In the genomic region with DNA sequence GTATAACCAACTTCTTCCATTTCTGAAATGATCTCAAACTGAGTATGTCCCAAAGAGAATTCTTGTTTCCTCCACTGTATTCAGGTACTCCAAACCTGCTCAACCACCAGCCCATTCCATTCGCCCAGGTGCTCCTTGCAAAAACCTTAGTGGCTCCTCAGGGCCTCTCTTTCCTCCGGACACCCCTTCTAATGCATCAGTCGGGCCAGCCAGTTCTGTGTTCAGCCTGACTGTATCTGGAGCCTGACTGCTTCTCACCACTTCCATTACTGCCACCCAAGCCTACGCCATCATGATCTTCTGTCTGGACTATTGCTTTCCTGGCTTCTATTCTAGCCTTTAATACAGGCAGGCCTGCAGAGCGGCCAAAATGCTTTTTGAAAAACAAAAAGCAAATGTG, we compare ENCODE assay signal across 12 cellular contexts. TPM values are rescaled to one million over a fixed set of nuclear protein-coding genes. Genes with fewer than 3 reads are reported as not detected.
DNase-seq lines count a peak whose midpoint lies in the region; ATAC-seq and TF ChIP-seq lines count a peak whose summit lies in the region.
"Had no signal": no experiment of that assay in that cellular context is flagged by ENCODE, and none has a peak within 500 bp of the region (broad histone marks: within the 10 kb centered on the region; RNA-seq: fewer than 3 reads in every experiment).

No MANE protein-coding gene starts in this region.

- TF ChIP-seq CTCF in RWPE1 (conservative IDR thresholded peaks at IDR 0.05; ENCODE audit: low read depth) = no peak
- no peak for TF ChIP-seq CTCF in spleen (IDR thresholded peaks at IDR 0.05 in 8 of 11, conservative IDR thresholded peaks at IDR 0.05 in 3 of 11)

- no peak for TF ChIP-seq POLR2A in spleen (IDR thresholded peaks at IDR 0.05)

- no peak overlapping the region for H3K4me3 ChIP-seq in effector memory CD4-positive, alpha-beta T cell (ENCODE audit: insufficient read depth, low read depth, low read length, poor library complexity, severe bottlenecking)
- H3K4me3 ChIP-seq in spleen = peak overlapping the region in 1 of 8 donors; percentile 85
- H3K4me3 ChIP-seq: SK-N-MC had no signal

- peaks cover 46% of the 10 kb centered on the region for H3K4me1 Mint-ChIP-seq in T-helper 2 cell treated with Interferon-gamma antibody and Interleukin-4, amounts not matched to agents 5 μg/mL and 100 μg/mL, for 36 hours (ENCODE audit: low read depth)

- no peaks in the 10 kb centered on the region for H3K9me3 ChIP-seq in effector memory CD4-positive, alpha-beta T cell (ENCODE audit: control insufficient read depth, low read length)
- no peaks in the 10 kb centered on the region for H3K9me3 ChIP-seq in spleen

- no peaks in the 10 kb centered on the region for H3K9me3 Mint-ChIP-seq in T-helper 2 cell treated with Interferon-gamma antibody and Interleukin-4, amounts not matched to agents 5 μg/mL and 100 μg/mL, for 36 hours

- CTCF ChIA-PET in RWPE1 (lab: Yijun Ruan, JAX) = no interaction called here

- WGBS in spleen, 5 donors = 89 to 94% (median 90%) methylated on average over 5 of the region's 5 CpGs

- H3K27ac ChIP-seq in RWPE1 (peak overlapping the region; percentile 45; the same call in 1 of the 2 replicates), spleen (peak overlapping the region; percentile 21 to 99 (median 96))
- peak overlapping the region; percentile 92 for H3K27ac ChIP-seq in effector memory CD4-positive, alpha-beta T cell (ENCODE audit: insufficient read depth, low read length, poor library complexity, severe bottlenecking)
- H3K27ac ChIP-seq: SK-N-MC had no signal

- peaks cover 36% of the 10 kb centered on the region for H3K4me1 ChIP-seq in effector memory CD4-positive, alpha-beta T cell (ENCODE audit: control insufficient read depth, insufficient read depth, low read length, poor library complexity, severe bottlenecking)
- H3K4me1 ChIP-seq in spleen = peaks cover 3 to 65% (median 36%) of the 10 kb centered on the region in 6 donors

- H3K36me3 Mint-ChIP-seq in T-helper 2 cell treated with Interferon-gamma antibody and Interleukin-4, amounts not matched to agents 5 μg/mL and 100 μg/mL, for 36 hours (ENCODE audit: low read depth) = peaks cover 37% of the 10 kb centered on the region

- no peak for ATAC-seq in GM18868 (IDR thresholded peaks at IDR 0.05; ENCODE audit: unreplicated experiment)

- peaks cover 6% of the 10 kb centered on the region for H3K36me3 ChIP-seq in effector memory CD4-positive, alpha-beta T cell (ENCODE audit: control insufficient read depth, insufficient read depth, low read length)
- H3K36me3 ChIP-seq in spleen = peaks cover 0 to 38% (median 2%) of the 10 kb centered on the region in 6 donors

- POLR2A ChIA-PET in RWPE1 (lab: Yijun Ruan, JAX; ENCODE audit: low non-redundant PET) = no interaction called here

- H3K4me3 Mint-ChIP-seq in T-helper 2 cell treated with Interferon-gamma antibody and Interleukin-4, amounts not matched to agents 5 μg/mL and 100 μg/mL, for 36 hours = peak overlapping the region; percentile 83

- H3K27ac Mint-ChIP-seq in T-helper 2 cell treated with Interferon-gamma antibody and Interleukin-4, amounts not matched to agents 5 μg/mL and 100 μg/mL, for 36 hours = peak overlapping the region; percentile 94

- DNase-seq in T-helper 2 cell treated with Interferon-gamma antibody and Interleukin-4, amounts not matched to agents 5 μg/mL and 100 μg/mL, for 36 hours (ENCODE audit: low spot score) = no peak
- no peak for DNase-seq in T-helper 2 cell
- DNase-seq in RWPE1 (ENCODE audit: low spot score) = no peak
- DNase-seq in effector memory CD4-positive, alpha-beta T cell = no peak
- DNase-seq in spleen = no peak
- no peak for DNase-seq in NCI-H1417 treated with DMSO at 0.1 percent for 48 hours (lab: John Stamatoyannopoulos, UW)
- DNase-seq in NCI-H526 treated with DMSO at 0.1 percent for 48 hours (lab: John Stamatoyannopoulos, UW) = no peak
- DNase-seq: GDM1, hippocampal formation, NCI-H2227 treated with DMSO at 0.1 percent for 48 hours had no signal

- no peaks in the 10 kb centered on the region for H3K27me3 Mint-ChIP-seq in T-helper 2 cell treated with Interferon-gamma antibody and Interleukin-4, amounts not matched to agents 5 μg/mL and 100 μg/mL, for 36 hours (ENCODE audit: low read depth)

- no peaks in the 10 kb centered on the region for H3K27me3 ChIP-seq in effector memory CD4-positive, alpha-beta T cell (replicated peaks; ENCODE audit: control insufficient read depth, insufficient read depth, low read length, poor library complexity, severe bottlenecking)
- no peaks in the 10 kb centered on the region for H3K27me3 ChIP-seq in spleen (replicated peaks in 1 of 7)

- intact Hi-C loops in spleen (cut with DNase I; ENCODE audit: low total_unique reads) = no loop called here

RNA-seq across cellular contexts. Expression of a gene that starts 1.5 kb away (rescaled TPM):
- total RNA-seq in spleen = 10 to 100 TPM; 50.5 to 78.6 (median 67.0) TPM
- polyA plus RNA-seq in spleen = 100 to 1,000 TPM in 1 of 3 donors, 10 to 100 TPM in 2; 85.9 to 117 (median 85.9) TPM

RNA-seq across cellular contexts. Expression of a gene that starts 53.2 kb away (rescaled TPM):
- total RNA-seq in spleen = 10 to 100 TPM; 18.7 to 26.7 (median 21.9) TPM
- polyA plus RNA-seq in spleen = 1 to 10 TPM; 5.4 to 6.4 (median 6.1) TPM

RNA-seq across cellular contexts. Expression of a gene that starts 53.4 kb away (rescaled TPM):
- total RNA-seq in spleen = 1 to 10 TPM; 5.0 to 7.5 (median 6.2) TPM
- polyA plus RNA-seq in spleen = 1 to 10 TPM; 1.6 to 3.2 (median 2.0) TPM

Comparison
In these comparisons a context has a peak if more than half of its experiments do, and no peak if none do; other contexts are left out.
1. H3K27ac ChIP-seq: peak in every context shown above with its lines; median percentile 96 in spleen; 92 in effector memory CD4-positive, alpha-beta T cell; 45 in RWPE1.